Comparison of ENCODE assay signal across 13 cellular contexts in the genomic region with DNA sequence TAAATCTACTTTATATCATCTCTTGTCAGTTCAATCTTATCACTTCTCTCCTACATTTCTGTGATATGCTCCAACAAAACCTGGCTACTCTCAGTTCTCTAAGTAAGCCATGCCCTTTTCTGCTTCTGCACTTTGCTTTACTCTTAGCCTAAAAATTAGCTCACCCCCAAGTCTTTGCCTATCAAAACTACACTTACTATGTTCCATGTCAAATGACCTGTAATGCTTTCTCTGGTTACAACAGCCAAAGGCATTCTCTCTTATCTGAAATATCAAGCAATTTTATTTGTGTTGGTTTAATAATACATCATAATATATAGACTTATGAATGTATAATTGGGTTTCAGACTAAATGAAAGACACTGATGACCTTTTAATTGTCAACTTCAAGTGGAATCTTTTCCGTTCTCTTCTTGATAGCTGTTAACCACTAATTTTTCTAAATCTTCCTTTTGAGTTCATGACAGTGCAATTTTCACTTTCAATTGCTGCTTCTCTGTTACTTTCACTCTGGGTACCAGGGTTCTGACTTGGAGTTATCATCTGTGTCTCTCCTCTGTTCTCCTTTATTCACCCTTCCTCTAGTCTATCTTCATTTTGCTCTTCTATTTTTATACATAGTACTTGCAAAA.
DNase-seq lines count a peak whose midpoint lies in the region; ATAC-seq and TF ChIP-seq lines count a peak whose summit lies in the region.
"Had no signal": no experiment of that assay in that cellular context is flagged by ENCODE, and none has a peak within 500 bp of the region (broad histone marks: within the 10 kb centered on the region; RNA-seq: fewer than 3 reads in every experiment).

No MANE protein-coding gene starts in this region.

- ATAC-seq in GM19438 (IDR thresholded peaks at IDR 0.05; ENCODE audit: low read depth, unreplicated experiment) (peak; percentile 95), HG02763 (IDR thresholded peaks at IDR 0.05; ENCODE audit: unreplicated experiment) (peak; percentile 97), HG03439 (IDR thresholded peaks at IDR 0.05; ENCODE audit: unreplicated experiment) (peak; percentile 97)
- ATAC-seq in activated CD4-positive, alpha-beta T cell treated with anti-CD3 and anti-CD28 coated beads for 36 hours = no peak

- no peak overlapping the region for H3K27ac Mint-ChIP-seq in activated CD4-positive, alpha-beta T cell treated with anti-CD3 and anti-CD28 coated beads for 36 hours

- no peaks in the 10 kb centered on the region for H3K36me3 Mint-ChIP-seq in activated CD4-positive, alpha-beta T cell treated with anti-CD3 and anti-CD28 coated beads for 36 hours (ENCODE audit: low read depth)

- intact Hi-C loops in posterior vena cava (cut with DNase I) = no loop called here
- intact Hi-C loops in activated CD4-positive, alpha-beta T cell treated with anti-CD3 and anti-CD28 coated beads for 36 hours (cut with DNase I, micrococcal nuclease) = no loop called here

- in situ Hi-C loops in GM13976 (cut with MboI; ENCODE audit: low sequenced_read_pairs, unreplicated experiment) = no loop called here

- no peak for TF ChIP-seq CTCF in GM13976 (IDR thresholded peaks at IDR 0.05; ENCODE audit: borderline replicate concordance, control extremely low read depth, extremely low read depth, insufficient read depth, missing control alignments)

- H3K27me3 Mint-ChIP-seq in activated CD4-positive, alpha-beta T cell treated with anti-CD3 and anti-CD28 coated beads for 36 hours = no peaks in the 10 kb centered on the region

- CTCF ChIA-PET in activated CD4-positive, alpha-beta T cell treated with anti-CD3 and anti-CD28 coated beads for 36 hours (lab: Charles Lee) = no interaction called here

- no peaks in the 10 kb centered on the region for H3K4me1 Mint-ChIP-seq in activated CD4-positive, alpha-beta T cell treated with anti-CD3 and anti-CD28 coated beads for 36 hours

- DNase-seq in GM13976 (ENCODE audit: low spot score) = peak; percentile 8
- DNase-seq in stimulated activated CD4-positive, alpha-beta T cell treated with anti-CD3 and anti-CD28 coated beads, Interleukin-4, amount 100 ng/mL, for 1 hour = no peak
- DNase-seq in KG1 (lab: John Stamatoyannopoulos, UW) = no peak
- no peak for DNase-seq in posterior vena cava (ENCODE audit: low spot score)
- no peak for DNase-seq in activated CD4-positive, alpha-beta T cell treated with anti-CD3 and anti-CD28 coated beads for 36 hours
- DNase-seq: DMS53, GM23248, NCI-H2171 treated with DMSO at 0.1 percent for 48 hours, sigmoid colon, uterus had no signal

- no peaks in the 10 kb centered on the region for H3K9me3 Mint-ChIP-seq in activated CD4-positive, alpha-beta T cell treated with anti-CD3 and anti-CD28 coated beads for 36 hours (ENCODE audit: low read depth)

- POLR2A ChIA-PET in activated CD4-positive, alpha-beta T cell treated with anti-CD3 and anti-CD28 coated beads for 36 hours (lab: Charles Lee) = no interaction called here

- no peak overlapping the region for H3K4me3 Mint-ChIP-seq in activated CD4-positive, alpha-beta T cell treated with anti-CD3 and anti-CD28 coated beads for 36 hours
